Comparison of ENCODE assay signal across 8 cellular contexts in genomic region chr6:15255481-15256414, GRCh38. TPM values are rescaled to one million over a fixed set of nuclear protein-coding genes. Genes with fewer than 3 reads are reported as not detected.
DNase-seq lines count a peak whose midpoint lies in the region; ATAC-seq, FAIRE-seq and TF ChIP-seq lines count a peak whose summit lies in the region.

No MANE protein-coding gene starts in this region.

- H3K4me1 ChIP-seq in Karpas-422 (ENCODE audit: low read length) (peaks cover 54% of the 10 kb centered on the region), GM23248 (ENCODE audit: insufficient read depth) (peaks cover 25% of the 10 kb centered on the region)

- no peak for TF ChIP-seq CTCF in foreskin fibroblast (IDR thresholded peaks at IDR 0.05; ENCODE audit: low read depth, low read length)

- H3K79me2 ChIP-seq in Karpas-422 (ENCODE audit: low read length) (no peaks in the 10 kb centered on the region), GM23248 (ENCODE audit: insufficient read depth) (peaks cover 93% of the 10 kb centered on the region)

- no peak for DNase-seq in GM12891 (ENCODE audit: insufficient read length, low spot score)
- peak; percentile 49 for DNase-seq in Karpas-422
- DNase-seq in immature natural killer cell = no peak
- no peak for DNase-seq in DMS79 treated with DMSO at 0.1 percent for 48 hours (lab: John Stamatoyannopoulos, UW)
- DNase-seq in Ammon's horn (ENCODE audit: low spot score) = no peak
- DNase-seq in GM23248 = no peak
- no peak for DNase-seq in foreskin fibroblast

- peaks cover 35% of the 10 kb centered on the region for H3F3A ChIP-seq in GM23248 (ENCODE audit: insufficient read depth)

- H3K36me3 Mint-ChIP-seq in immature natural killer cell = no peaks in the 10 kb centered on the region

- H3K27ac Mint-ChIP-seq in immature natural killer cell = peak overlapping the region; percentile 62 to 83 (median 76)

- H3K4me1 Mint-ChIP-seq in immature natural killer cell = peaks cover 96 to 100% of the 10 kb centered on the region in 2 donors

- no peaks in the 10 kb centered on the region for H3K9me3 Mint-ChIP-seq in immature natural killer cell

- H4K20me1 ChIP-seq in Karpas-422 (ENCODE audit: insufficient read depth, low read depth, low read length) (peaks cover 71% of the 10 kb centered on the region), GM23248 (ENCODE audit: insufficient read depth) (peaks cover 16% of the 10 kb centered on the region; the same call in 1 of the 2 replicates)

- H3K9me2 ChIP-seq in Karpas-422 (replicated peaks; ENCODE audit: insufficient read depth, low read length) = no peaks in the 10 kb centered on the region
- H3K9me2 ChIP-seq in GM23248 (ENCODE audit: insufficient read depth) = no peaks in the 10 kb centered on the region

- H3K4me3 Mint-ChIP-seq in immature natural killer cell = peak overlapping the region in 2 of 5 donors; percentile 30 to 37

- H3K27me3 Mint-ChIP-seq in immature natural killer cell (ENCODE audit: low read depth in 3 of 3) = no peaks in the 10 kb centered on the region

- peak overlapping the region; percentile 3 for H3K4me2 ChIP-seq in Karpas-422 (ENCODE audit: low read depth, low read length, poor library complexity, severe bottlenecking)
- no peak overlapping the region for H3K4me2 ChIP-seq in GM23248 (ENCODE audit: unreplicated experiment)

- H3K27ac ChIP-seq in Karpas-422 (ENCODE audit: low read length) (no peak overlapping the region), GM23248 (no peak overlapping the region)

- TF ChIP-seq POLR2A in GM12891 (IDR thresholded peaks at IDR 0.05; ENCODE audit: low read depth, low read length) = no peak

- H3K9me3 ChIP-seq in Karpas-422 (ENCODE audit: low read length) (no peaks in the 10 kb centered on the region), GM23248 (ENCODE audit: low read depth) (no peaks in the 10 kb centered on the region)

- in situ Hi-C loops in GM23248 (cut with MboI) = no loop called here

- H3K4me3 ChIP-seq in Karpas-422 (ENCODE audit: low read length) = no peak overlapping the region
- H3K4me3 ChIP-seq in GM23248 = no peak overlapping the region
- H3K4me3 ChIP-seq in foreskin fibroblast (ENCODE audit: low read depth in 1 of 2, low read length in 2 of 2) = no peak overlapping the region

- no peak overlapping the region for H3K9ac ChIP-seq in Karpas-422 (ENCODE audit: low read length)
- no peak overlapping the region for H3K9ac ChIP-seq in GM23248

- H3K36me3 ChIP-seq in Karpas-422 (ENCODE audit: insufficient read depth, low read length) (no peaks in the 10 kb centered on the region), GM23248 (ENCODE audit: low read depth) (0 out of 2 replicates have a peak, but pooled peaks cover 3% of the 10 kb centered on the region)

- FAIRE-seq in GM12891 (lab: Jason Lieb, UNC) = peak; percentile 85

- WGBS in GM23248 (ENCODE audit: low coverage in 1 of 2, low lambda C conversion rate in 2 of 2, missing lambda C conversion rate in 2 of 2), 2 experiments = 97 to 98% methylated on average over 5 of the region's 5 CpGs

- peak; percentile 52 for ATAC-seq in GM21529 (IDR thresholded peaks at IDR 0.05; ENCODE audit: unreplicated experiment)

- H2AFZ ChIP-seq in Karpas-422 (ENCODE audit: low read length) (no peak overlapping the region), GM23248 (no peak overlapping the region)

- H3K27me3 ChIP-seq in Karpas-422 (ENCODE audit: low read length) (0 out of 2 replicates have a peak, but pooled peaks cover 7% of the 10 kb centered on the region), GM23248 (replicated peaks; ENCODE audit: insufficient read depth) (no peaks in the 10 kb centered on the region)

TF ChIP-seq in GM12891, 5 proteins besides CTCF, POLR2A, EP300 and RAD21:
- no peak for TF ChIP-seq POU2F2 (IDR thresholded peaks at IDR 0.05; ENCODE audit: low read depth, low read length)
- peak; percentile 65 for TF ChIP-seq SPI1 (IDR thresholded peaks at IDR 0.05; ENCODE audit: low read depth, low read length)

RNA-seq across cellular contexts. Expression of gene JARID2, which starts 9.9 kb away (rescaled TPM):
- polyA plus RNA-seq in GM12891 (2012; ENCODE audit: low read depth, missing spikeins) = 10.5 TPM
- 2.8 and 5.1 TPM in 2 replicates for total RNA-seq in Karpas-422 (2014; rRNA removed; shearing (Covaris generic); ENCODE audit: low replicate concordance)
- 10 to 100 TPM in 1 of 3 donors, 1 to 10 TPM in 2; 4.3 to 26.1 (median 7.8) TPM for polyA plus RNA-seq in immature natural killer cell
- 9.1 and 9.3 TPM in 2 replicates for total RNA-seq in GM23248 (2014; rRNA removed; shearing (Covaris generic))
- polyA plus RNA-seq in GM23248 (2016; fragmentation: Nextera tagmentation; extraction: Ambion mirVana) = 3.9 and 4.7 TPM in 2 replicates
